Comparison of ENCODE assay signal across 33 cellular contexts in genomic region chr2:108229875-108230274, GRCh38. TPM values are rescaled to one million over a fixed set of nuclear protein-coding genes. Genes with fewer than 3 reads are reported as not detected.
"Had no signal": no experiment of that assay in that cellular context is flagged by ENCODE, and none has a peak within 500 bp of the region (broad histone marks: within the 10 kb centered on the region; RNA-seq: fewer than 3 reads in every experiment).

No MANE protein-coding gene starts in this region.

- H3K36me3 Mint-ChIP-seq: stimulated activated memory B cell treated with anti-CD40 and anti-IgM and Interleukin-4, amounts not matched to agents 10 μg/mL and 1 μg/mL and 100 μg/mL, for 72 hours; stimulated activated naive B cell treated with anti-CD40 and anti-IgM and Interleukin-4, amounts not matched to agents 10 μg/mL and 1 μg/mL and 100 μg/mL, for 72 hours; type B pancreatic cell had no signal

- H3K27me3 ChIP-seq: stomach, suprapubic skin, testis, thyroid gland, tibial artery, tibial nerve, transverse colon, upper lobe of left lung, upper lobe of right lung, uterus, vagina had no signal

- DNase-seq: stimulated activated CD4-positive, alpha-beta T cell treated with anti-CD3 and anti-CD28 coated beads, Interleukin-2, amount 100 ng/mL, for 48 hours; stimulated activated CD4-positive, alpha-beta T cell treated with anti-CD3 and anti-CD28 coated beads, Interleukin-4, amount 100 ng/mL, for 1 hour; stimulated activated CD4-positive, alpha-beta T cell treated with anti-CD3 and anti-CD28 coated beads, Interleukin-4, amount 100 ng/mL, for 24 hours; stimulated activated CD4-positive, alpha-beta T cell treated with anti-CD3 and anti-CD28 coated beads, Interleukin-4, amount 100 ng/mL, for 4 hours; stimulated activated CD8-positive, alpha-beta memory T cell treated with anti-CD3 and anti-CD28 coated beads, Interleukin-4, amount 100 ng/mL, for 48 hours; stimulated activated naive B cell treated with anti-CD40 and anti-IgM and Interleukin-4, amounts not matched to agents 10 μg/mL and 1 μg/mL and 100 μg/mL, for 72 hours; stimulated activated naive CD4-positive, alpha-beta T cell; stimulated activated naive CD4-positive, alpha-beta T cell treated with Interleukin-2 at 50 U/mL for 16 hours; stimulated activated naive CD8-positive, alpha-beta T cell treated with anti-CD3 and anti-CD28 coated beads, Interleukin-15, amount 100 ng/mL, for 72 hours; stimulated activated naive CD8-positive, alpha-beta T cell treated with anti-CD3 and anti-CD28 coated beads, Interleukin-15, Interleukin-2, amounts not matched to agents 100 U/mL and 50 U/mL, for 24 hours; stomach; substantia nigra; testis; thyroid gland; tibial artery; transverse colon; trophoblast cell; upper lobe of left lung; upper lobe of right lung; uterus had no signal

- H3K4me1 ChIP-seq: stomach, suprapubic skin, testis, thyroid gland, tibial artery, tibial nerve, transverse colon, upper lobe of left lung, upper lobe of right lung, uterus, vagina had no signal

- H3K4me3 ChIP-seq: stomach, suprapubic skin, testis, thoracic aorta, thyroid gland, tibial artery, tibial nerve, transverse colon, upper lobe of left lung, upper lobe of right lung, uterus, vagina had no signal

- H3K4me3 Mint-ChIP-seq: stimulated activated memory B cell treated with anti-CD40 and anti-IgM and Interleukin-4, amounts not matched to agents 10 μg/mL and 1 μg/mL and 100 μg/mL, for 72 hours; stimulated activated naive B cell treated with anti-CD40 and anti-IgM and Interleukin-4, amounts not matched to agents 10 μg/mL and 1 μg/mL and 100 μg/mL, for 72 hours; stimulated activated naive CD8-positive, alpha-beta T cell treated with anti-CD3 and anti-CD28 coated beads, Interleukin-15, amount 100 ng/mL, for 72 hours; stimulated activated naive CD8-positive, alpha-beta T cell treated with anti-CD3 and anti-CD28 coated beads, Interleukin-15, Interleukin-2, amounts not matched to agents 100 ng/mL and 50 ng/mL, for 24 hours; type B pancreatic cell had no signal

- H3K27ac Mint-ChIP-seq: stimulated activated memory B cell treated with anti-CD40 and anti-IgM and Interleukin-4, amounts not matched to agents 10 μg/mL and 1 μg/mL and 100 μg/mL, for 72 hours; stimulated activated naive B cell treated with anti-CD40 and anti-IgM and Interleukin-4, amounts not matched to agents 10 μg/mL and 1 μg/mL and 100 μg/mL, for 72 hours; stimulated activated naive CD8-positive, alpha-beta T cell treated with anti-CD3 and anti-CD28 coated beads, Interleukin-15, Interleukin-2, amounts not matched to agents 100 ng/mL and 50 ng/mL, for 24 hours; type B pancreatic cell had no signal

- H3K9me3 Mint-ChIP-seq: type B pancreatic cell had no signal

- H3K4me1 Mint-ChIP-seq: stimulated activated memory B cell treated with anti-CD40 and anti-IgM and Interleukin-4, amounts not matched to agents 10 μg/mL and 1 μg/mL and 100 μg/mL, for 72 hours; stimulated activated naive B cell treated with anti-CD40 and anti-IgM and Interleukin-4, amounts not matched to agents 10 μg/mL and 1 μg/mL and 100 μg/mL, for 72 hours; stimulated activated naive CD8-positive, alpha-beta T cell treated with anti-CD3 and anti-CD28 coated beads, Interleukin-15, amount 100 ng/mL, for 72 hours had no signal

- H3K36me3 ChIP-seq: stomach, suprapubic skin, thoracic aorta, thyroid gland, tibial artery, tibial nerve, transverse colon, upper lobe of left lung, upper lobe of right lung, uterus, vagina had no signal

- ATAC-seq: stimulated activated memory B cell treated with anti-CD40 and anti-IgM and Interleukin-4, amounts not matched to agents 10 μg/mL and 1 μg/mL and 100 μg/mL, for 72 hours; stimulated activated naive B cell treated with anti-CD40 and anti-IgM and Interleukin-4, amounts not matched to agents 10 μg/mL and 1 μg/mL and 100 μg/mL, for 72 hours; stimulated activated naive CD8-positive, alpha-beta T cell treated with anti-CD3 and anti-CD28 coated beads, Interleukin-15, amount 100 ng/mL, for 72 hours; stimulated activated naive CD8-positive, alpha-beta T cell treated with anti-CD3 and anti-CD28 coated beads, Interleukin-15, Interleukin-2, amounts not matched to agents 100 U/mL and 50 U/mL, for 24 hours; upper lobe of right lung had no signal

- H3K27me3 Mint-ChIP-seq: type B pancreatic cell had no signal

- H3K9me3 ChIP-seq: suprapubic skin, testis, thoracic aorta, thyroid gland, tibial artery, transverse colon, upper lobe of left lung, upper lobe of right lung, uterus, vagina had no signal

- H3K27ac ChIP-seq: stomach, suprapubic skin, testis, thoracic aorta, thyroid gland, tibial artery, tibial nerve, transverse colon, upper lobe of left lung, upper lobe of right lung, uterus, vagina had no signal

- FAIRE-seq: urothelium cell line had no signal

RNA-seq across cellular contexts. Expression of gene SULT1C3, which starts 9.9 kb away (rescaled TPM):
- total RNA-seq: subcutaneous adipose tissue, suprapubic skin, temporal lobe, testis, thoracic aorta, thyroid gland, tibial nerve, transverse colon, upper lobe of left lung, upper lobe of right lung, ureter, urinary bladder, uterus, vagina had no signal
- polyA plus RNA-seq: thymus, urinary bladder had no signal

RNA-seq across cellular contexts. Expression of gene SULT1C2, which starts 58.8 kb away (rescaled TPM):
- total RNA-seq: suprapubic skin, transverse colon, vagina had no signal
